In the genomic region with DNA sequence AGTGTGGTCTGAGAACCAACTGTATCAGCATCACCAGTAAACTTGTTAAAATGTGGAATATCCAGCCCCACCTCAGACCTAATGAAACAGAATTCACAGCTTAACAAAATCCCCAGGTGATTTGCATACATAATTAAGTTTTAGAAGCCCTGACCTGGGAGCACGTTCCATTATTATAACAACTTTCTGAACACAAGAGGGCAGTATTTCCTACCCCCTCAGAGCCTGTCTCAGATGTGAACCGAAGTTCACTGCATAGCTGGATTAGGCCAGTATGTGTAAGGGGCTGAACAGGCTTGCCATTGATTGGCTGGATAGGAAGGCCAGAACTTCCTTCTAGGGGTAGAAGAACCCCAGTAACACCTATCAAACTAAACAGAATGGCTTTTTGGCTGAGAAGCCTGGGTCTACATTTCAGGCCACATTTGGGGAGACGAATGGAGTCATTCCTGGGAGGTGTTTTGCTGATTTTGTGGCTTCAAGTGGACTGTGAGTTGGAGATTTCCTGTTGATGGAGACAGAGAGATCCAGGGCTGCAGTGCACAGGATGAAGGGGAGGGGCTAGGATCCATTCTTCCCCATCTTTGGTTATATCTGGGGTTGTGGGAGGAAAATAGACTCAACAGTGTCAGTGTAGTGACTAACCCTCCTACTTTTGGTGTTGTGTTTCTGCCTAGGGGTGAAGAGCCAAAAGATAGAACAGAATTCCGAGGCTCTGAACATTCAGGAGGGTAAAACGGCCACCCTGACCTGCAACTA, we compare ENCODE assay signal across 9 cellular contexts.
A peak's percentile ranks its signal among the peaks of the same experiment; 100 is the strongest.
DNase-seq lines count a peak whose midpoint lies in the region; ATAC-seq and TF ChIP-seq lines count a peak whose summit lies in the region.
"Had no signal": no experiment of that assay in that cellular context is flagged by ENCODE, and none has a peak within 500 bp of the region (broad histone marks: within the 10 kb centered on the region; RNA-seq: fewer than 3 reads in every experiment).

No MANE protein-coding gene starts in this region.

- in situ Hi-C loops in G401 (cut with HindIII; ENCODE audit: low sequenced_read_pairs) = no loop called here

- WGBS in endodermal cell (ENCODE audit: insufficient coverage in 1 of 2, insufficient read length in 1 of 2), 2 experiments = 50 to 62% methylated on average over 2 to 5 of the region's 5 CpGs

- H3K9me3 Mint-ChIP-seq in endodermal cell = peaks cover 1% of the 10 kb centered on the region
- H3K9me3 Mint-ChIP-seq: natural killer cell treated with Interleukin-12 subunit alpha and Interleukin-12 subunit beta and Interleukin-15 and Interleukin-18, amount 100 ng/mL, for 72 hours had no signal

- H3K27ac Mint-ChIP-seq in endodermal cell = peak overlapping the region; percentile 36
- H3K27ac Mint-ChIP-seq: natural killer cell treated with Interleukin-12 subunit alpha and Interleukin-12 subunit beta and Interleukin-15 and Interleukin-18, amount 100 ng/mL, for 72 hours had no signal

- H3K27me3 ChIP-seq in HCT116 (ENCODE audit: insufficient read depth, low read length) = no peaks in the 10 kb centered on the region
- no peaks in the 10 kb centered on the region for H3K27me3 ChIP-seq in endodermal cell (ENCODE audit: control insufficient read depth, insufficient read depth, low read length, poor library complexity, severe bottlenecking)
- H3K27me3 ChIP-seq in MG63 = no peaks in the 10 kb centered on the region

- no peaks in the 10 kb centered on the region for H3K79me2 ChIP-seq in HCT116 (ENCODE audit: insufficient read depth, low read length)

- no TSS peak for BruUV-seq in HCT116 (replicated peaks; lab: Mats Ljungman, UMichigan)

- H3K27ac ChIP-seq in HCT116 (ENCODE audit: low read depth, low read length) (no peak overlapping the region), RWPE1 (no peak overlapping the region), endodermal cell (ENCODE audit: low read depth, low read length) (no peak overlapping the region)

- H3K36me3 ChIP-seq in HCT116 (ENCODE audit: control insufficient read depth in 1 of 2, insufficient read depth in 2 of 2, low read length in 2 of 2) (no peaks in the 10 kb centered on the region), endodermal cell (ENCODE audit: control insufficient read depth, insufficient read depth, low read length) (no peaks in the 10 kb centered on the region), MG63 (no peaks in the 10 kb centered on the region)

- peaks cover 18% of the 10 kb centered on the region for H3K27me3 Mint-ChIP-seq in endodermal cell (ENCODE audit: insufficient read depth)

- TF ChIP-seq CTCF in HCT116 (IDR thresholded peaks at IDR 0.05 in 2 of 3, conservative IDR thresholded peaks at IDR 0.05 in 1 of 3; ENCODE audit: borderline replicate concordance in 1 of 3, insufficient read depth in 1 of 3, low read depth in 2 of 3, low read length in 2 of 3) (peak; percentile 21 to 68 (median 55); a peak in 5 of 6 replicates), RWPE1 (conservative IDR thresholded peaks at IDR 0.05; ENCODE audit: low read depth) (peak; percentile 25; the same call in 1 of the 2 replicates), endodermal cell (conservative IDR thresholded peaks at IDR 0.05) (peak; percentile 85)

- H3K4me1 Mint-ChIP-seq in endodermal cell = peaks cover 17% of the 10 kb centered on the region

- H3K36me3 Mint-ChIP-seq in endodermal cell (ENCODE audit: low read depth) = no peaks in the 10 kb centered on the region
- H3K36me3 Mint-ChIP-seq: natural killer cell treated with Interleukin-12 subunit alpha and Interleukin-12 subunit beta and Interleukin-15 and Interleukin-18, amount 100 ng/mL, for 72 hours had no signal

- intact Hi-C loops in HCT116 (cut with micrococcal nuclease) = loop anchor here (1.0 kb wide), 1 partner anchor 34 kb away; no protein-coding TSS in a partner anchor

- CTCF ChIA-PET in HCT116 (lab: Charles Lee) = interaction anchor here (0.8 to 3.0 kb wide), 18 partner anchors 9 to 210 kb away, joined by 3 to 20 read pairs (median 4); no protein-coding TSS in a partner anchor
- CTCF ChIA-PET in RWPE1 (lab: Yijun Ruan, JAX) = interaction anchor here (0.6 to 1.1 kb wide), 3 partner anchors 9 to 15 kb away, joined by 3 to 5 read pairs (median 3); no protein-coding TSS in a partner anchor

- ATAC-seq in HCT116 = peak; percentile 96
- ATAC-seq in GM21515 (IDR thresholded peaks at IDR 0.05; ENCODE audit: unreplicated experiment) = no peak
- ATAC-seq in HG02884 (IDR thresholded peaks at IDR 0.05; ENCODE audit: unreplicated experiment) = no peak

- H3K9me2 ChIP-seq in HCT116 (ENCODE audit: insufficient read depth) = no peaks in the 10 kb centered on the region

- DNase-seq in G401 (ENCODE audit: low spot score) (peak; percentile 1), HCT116 (ENCODE audit: low read depth, low spot score) (peak; percentile 32), RWPE1 (ENCODE audit: low spot score) (peak; percentile 42), endodermal cell (peak; percentile 68), renal cortical epithelial cell (ENCODE audit: low read depth) (peak; percentile 7), MG63 (no peak)

- peak overlapping the region; percentile 17 for H2AFZ ChIP-seq in HCT116 (ENCODE audit: low read depth, low read length, poor library complexity, severe bottlenecking)

- H3K9ac ChIP-seq in HCT116 (ENCODE audit: low read length) (no peak overlapping the region), endodermal cell (ENCODE audit: extremely low read depth, low read length, poor library complexity, severe bottlenecking) (no peak overlapping the region)

- H3K9me3 ChIP-seq in HCT116 (ENCODE audit: control insufficient read depth in 1 of 2, insufficient read depth in 1 of 2, low read depth in 1 of 2, low read length in 2 of 2) (no peaks in the 10 kb centered on the region), endodermal cell (ENCODE audit: control insufficient read depth, low read length) (no peaks in the 10 kb centered on the region), MG63 (no peaks in the 10 kb centered on the region)

- H3K4me3 ChIP-seq in HCT116 (replicated peaks in 1 of 2; ENCODE audit: low read depth in 1 of 2, low read length in 2 of 2) (no peak overlapping the region), endodermal cell (ENCODE audit: low read length) (no peak overlapping the region), MG63 (no peak overlapping the region)

- POLR2A ChIA-PET in HCT116 (lab: Charles Lee) (interaction anchor here (0.6 kb wide), 1 partner anchor 34 kb away, joined by 3 read pairs; no protein-coding TSS in a partner anchor), RWPE1 (lab: Yijun Ruan, JAX; ENCODE audit: low non-redundant PET) (no interaction called here)

- peaks cover 0 to 6% of the 10 kb centered on the region in 2 experiments; a peak in 1 of 4 replicates for H3K4me1 ChIP-seq in HCT116 (ENCODE audit: control insufficient read depth in 1 of 2, insufficient read depth in 2 of 2, low read length in 2 of 2)
- peaks cover 4% of the 10 kb centered on the region for H3K4me1 ChIP-seq in endodermal cell (ENCODE audit: control insufficient read depth, insufficient read depth, low read length)

- no peaks in the 10 kb centered on the region for H4K20me1 ChIP-seq in HCT116 (ENCODE audit: insufficient read depth)

- no peak for TF ChIP-seq POLR2A in HCT116 (IDR thresholded peaks at IDR 0.05; ENCODE audit: borderline replicate concordance, extremely low read depth, insufficient read depth, insufficient read length)

- RAD21 ChIA-PET in HCT116 (lab: Charles Lee; ENCODE audit: low non-redundant PET in 1 of 2, low total read pairs in 2 of 2, uncharacterized antibody in 2 of 2, unreplicated experiment in 2 of 2) = no interaction called here

- no peak overlapping the region for H3K4me2 ChIP-seq in HCT116 (ENCODE audit: low read length)

- TF ChIP-seq RAD21 in HCT116 (IDR thresholded peaks at IDR 0.05; ENCODE audit: low read depth) = peak; percentile 26; the same call in 1 of the 2 replicates

- H3K4me3 Mint-ChIP-seq in endodermal cell = no peak overlapping the region
- H3K4me3 Mint-ChIP-seq: natural killer cell treated with Interleukin-12 subunit alpha and Interleukin-12 subunit beta and Interleukin-15 and Interleukin-18, amount 100 ng/mL, for 72 hours had no signal

TF ChIP-seq in HCT116, 20 proteins besides CTCF, POLR2A, EP300 and RAD21:
- TF ChIP-seq, protein P1, sequence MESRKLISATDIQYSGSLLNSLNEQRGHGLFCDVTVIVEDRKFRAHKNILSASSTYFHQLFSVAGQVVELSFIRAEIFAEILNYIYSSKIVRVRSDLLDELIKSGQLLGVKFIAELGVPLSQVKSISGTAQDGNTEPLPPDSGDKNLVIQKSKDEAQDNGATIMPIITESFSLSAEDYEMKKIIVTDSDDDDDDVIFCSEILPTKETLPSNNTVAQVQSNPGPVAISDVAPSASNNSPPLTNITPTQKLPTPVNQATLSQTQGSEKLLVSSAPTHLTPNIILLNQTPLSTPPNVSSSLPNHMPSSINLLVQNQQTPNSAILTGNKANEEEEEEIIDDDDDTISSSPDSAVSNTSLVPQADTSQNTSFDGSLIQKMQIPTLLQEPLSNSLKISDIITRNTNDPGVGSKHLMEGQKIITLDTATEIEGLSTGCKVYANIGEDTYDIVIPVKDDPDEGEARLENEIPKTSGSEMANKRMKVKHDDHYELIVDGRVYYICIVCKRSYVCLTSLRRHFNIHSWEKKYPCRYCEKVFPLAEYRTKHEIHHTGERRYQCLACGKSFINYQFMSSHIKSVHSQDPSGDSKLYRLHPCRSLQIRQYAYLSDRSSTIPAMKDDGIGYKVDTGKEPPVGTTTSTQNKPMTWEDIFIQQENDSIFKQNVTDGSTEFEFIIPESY (IDR thresholded peaks at IDR 0.05; ENCODE audit: extremely low read depth, insufficient replicate concordance, low read length) = no peak
- TF ChIP-seq YY1 (IDR thresholded peaks at IDR 0.05; ENCODE audit: extremely low read depth, insufficient replicate concordance, low read depth, low read length) (no peak), SP1 (IDR thresholded peaks at IDR 0.05; ENCODE audit: low read depth) (no peak), ZNF274 (IDR thresholded peaks at IDR 0.05; ENCODE audit: low read depth, low read length) (no peak), ZFX (IDR thresholded peaks at IDR 0.05) (no peak), EGR1 (IDR thresholded peaks at IDR 0.05; ENCODE audit: low read depth) (no peak), EZH2 (IDR thresholded peaks at IDR 0.05) (no peak), TCF7L2 (IDR thresholded peaks at IDR 0.05; ENCODE audit: borderline replicate concordance, extremely low read depth, insufficient read depth, insufficient read length) (no peak), CEBPB (IDR thresholded peaks at IDR 0.05; ENCODE audit: low read depth) (no peak)
- TF ChIP-seq, protein P2, sequence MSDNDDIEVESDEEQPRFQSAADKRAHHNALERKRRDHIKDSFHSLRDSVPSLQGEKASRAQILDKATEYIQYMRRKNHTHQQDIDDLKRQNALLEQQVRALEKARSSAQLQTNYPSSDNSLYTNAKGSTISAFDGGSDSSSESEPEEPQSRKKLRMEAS (IDR thresholded peaks at IDR 0.05) = no peak
TF ChIP-seq in HCT116: peak in this region for 0.

Comparison
In these comparisons a context has a peak if more than half of its experiments do, and no peak if none do; other contexts are left out.
1. CTCF ChIP-seq: peak in every context shown above with its lines; median percentile 85 in endodermal cell; 55 in HCT116; 25 in RWPE1.